Comparison of ENCODE assay signal across 30 cellular contexts in genomic region chr3:16354291-16354690, GRCh38.
A peak's percentile ranks its signal among the peaks of the same experiment; 100 is the strongest.
DNase-seq lines count a peak whose midpoint lies in the region; ATAC-seq and TF ChIP-seq lines count a peak whose summit lies in the region.
"Had no signal": no experiment of that assay in that cellular context is flagged by ENCODE, and none has a peak within 500 bp of the region (broad histone marks: within the 10 kb centered on the region; RNA-seq: fewer than 3 reads in every experiment).

No MANE protein-coding gene starts in this region.

- TF ChIP-seq CTCF in CD14-positive monocyte (IDR thresholded peaks at IDR 0.05) = no peak

- ATAC-seq in activated naive CD4-positive, alpha-beta T cell treated with anti-CD3 and anti-CD28 coated beads, Interleukin-2, amount 50 U/mL, for 72 hours = no peak
- ATAC-seq in T-helper 17 cell = no peak
- ATAC-seq in effector memory CD8-positive, alpha-beta T cell (replicated peaks) = no peak
- ATAC-seq: esophagus mucosa, HepG2, left lobe of liver had no signal

- no peak overlapping the region for H3K4me3 Mint-ChIP-seq in activated naive CD4-positive, alpha-beta T cell treated with anti-CD3 and anti-CD28 coated beads, Interleukin-2, amount 10 ng/mL, durations not matched to agents 7 days and 5 days
- no peak overlapping the region for H3K4me3 Mint-ChIP-seq in T-helper 17 cell
- no peak overlapping the region for H3K4me3 Mint-ChIP-seq in effector memory CD8-positive, alpha-beta T cell
- H3K4me3 Mint-ChIP-seq in CD14-positive monocyte = no peak overlapping the region
- H3K4me3 Mint-ChIP-seq: activated naive CD8-positive, alpha-beta T cell treated with anti-CD3 and anti-CD28 coated beads, Interleukin-2, amount 10 ng/mL, durations not matched to agents 7 days and 5 days; endodermal cell; neural progenitor cell had no signal

- H3K27me3 ChIP-seq in HAP-1 (ENCODE audit: low read depth) = no peaks in the 10 kb centered on the region
- H3K27me3 ChIP-seq: BE2C, neural progenitor cell, right atrium auricular region, tibial artery had no signal

- DNase-seq in activated naive CD4-positive, alpha-beta T cell treated with anti-CD3 and anti-CD28 coated beads, Interleukin-2, amount 50 U/mL, for 72 hours (ENCODE audit: low spot score in 2 of 2) = no peak
- no peak for DNase-seq in activated naive CD4-positive, alpha-beta T cell treated with anti-CD3 and anti-CD28 coated beads, Interleukin-2, amount 10 ng/mL, durations not matched to agents 7 days and 5 days
- DNase-seq in T-helper 17 cell = no peak
- no peak for DNase-seq in effector memory CD8-positive, alpha-beta T cell
- no peak for DNase-seq in stimulated activated CD4-positive, alpha-beta T cell treated with anti-CD3 and anti-CD28 coated beads, Interleukin-12 subunit alpha, Interleukin-12 subunit beta, amount 100 ng/mL, for 4 hours
- no peak for DNase-seq in CD14-positive monocyte (ENCODE audit: low spot score)
- no peak for DNase-seq in HAP-1 (ENCODE audit: low spot score in 2 of 2)
- DNase-seq: activated CD4-positive, alpha-beta T cell treated with anti-CD3 and anti-CD28 coated beads, Interleukin-2, amount 50 U/mL, for 48 hours; activated naive CD8-positive, alpha-beta T cell treated with anti-CD3 and anti-CD28 coated beads, Interleukin-2, amount 10 ng/mL, durations not matched to agents 7 days and 5 days; activated T-cell treated with anti-CD3 and anti-CD28 coated beads, Interleukin-2, amount 50 U/mL, for 48 hours; BE2C; caudate nucleus; cortex of kidney; DMS79 treated with DMSO at 0.1 percent for 48 hours; endodermal cell; GF-D8; HCEC 1CT; Kasumi-1; NCI-H1436; NCI-H2081 treated with DMSO at 0.1 percent for 48 hours; NCI-H2227 treated with DMSO at 0.1 percent for 48 hours; NCI-H526; small intestine; tibial artery had no signal

- peaks cover 20% of the 10 kb centered on the region for H3K4me1 Mint-ChIP-seq in activated naive CD4-positive, alpha-beta T cell treated with anti-CD3 and anti-CD28 coated beads, Interleukin-2, amount 10 ng/mL, durations not matched to agents 7 days and 5 days
- peaks cover 24% of the 10 kb centered on the region for H3K4me1 Mint-ChIP-seq in T-helper 17 cell
- peaks cover 10 to 30% of the 10 kb centered on the region in 2 donors for H3K4me1 Mint-ChIP-seq in effector memory CD8-positive, alpha-beta T cell (ENCODE audit: low read depth in 2 of 2)
- peaks cover 10% of the 10 kb centered on the region for H3K4me1 Mint-ChIP-seq in CD14-positive monocyte

- intact Hi-C loops in CD14-positive monocyte (cut with micrococcal nuclease) = no loop called here

- H3K9me3 ChIP-seq in T-helper 17 cell (ENCODE audit: control insufficient read depth, low read length, poor library complexity, severe bottlenecking) (no peaks in the 10 kb centered on the region), HAP-1 (no peaks in the 10 kb centered on the region)
- H3K9me3 ChIP-seq: BE2C, right atrium auricular region, tibial artery had no signal

- H3K4me1 ChIP-seq in HAP-1 = no peaks in the 10 kb centered on the region
- H3K4me1 ChIP-seq: BE2C had no signal

- H3K36me3 ChIP-seq in HAP-1 (replicated peaks) = no peaks in the 10 kb centered on the region
- H3K36me3 ChIP-seq: BE2C, neural progenitor cell had no signal

- H3K9me3 Mint-ChIP-seq in activated naive CD4-positive, alpha-beta T cell treated with anti-CD3 and anti-CD28 coated beads, Interleukin-2, amount 50 U/mL, for 72 hours = no peaks in the 10 kb centered on the region
- H3K9me3 Mint-ChIP-seq in activated naive CD4-positive, alpha-beta T cell treated with anti-CD3 and anti-CD28 coated beads, Interleukin-2, amount 10 ng/mL, durations not matched to agents 7 days and 5 days = no peaks in the 10 kb centered on the region
- H3K9me3 Mint-ChIP-seq in effector memory CD8-positive, alpha-beta T cell = no peaks in the 10 kb centered on the region
- H3K9me3 Mint-ChIP-seq in CD14-positive monocyte = peaks cover 0 to 2% (median 0%) of the 10 kb centered on the region in 7 donors
- H3K9me3 Mint-ChIP-seq: activated naive CD8-positive, alpha-beta T cell treated with anti-CD3 and anti-CD28 coated beads, Interleukin-2, amount 10 ng/mL, durations not matched to agents 7 days and 5 days; endodermal cell; neural progenitor cell had no signal

- in situ Hi-C loops in HAP-1 (cut with MboI; ENCODE audit: low sequenced_read_pairs) = no loop called here

- H3K36me3 Mint-ChIP-seq in activated naive CD4-positive, alpha-beta T cell treated with anti-CD3 and anti-CD28 coated beads, Interleukin-2, amount 50 U/mL, for 72 hours = peaks cover 28 to 70% of the 10 kb centered on the region in 2 donors
- peaks cover 59% of the 10 kb centered on the region for H3K36me3 Mint-ChIP-seq in activated naive CD4-positive, alpha-beta T cell treated with anti-CD3 and anti-CD28 coated beads, Interleukin-2, amount 10 ng/mL, durations not matched to agents 7 days and 5 days
- peaks cover 8% of the 10 kb centered on the region for H3K36me3 Mint-ChIP-seq in T-helper 17 cell (ENCODE audit: low read depth)
- peaks cover 9% of the 10 kb centered on the region for H3K36me3 Mint-ChIP-seq in effector memory CD8-positive, alpha-beta T cell (ENCODE audit: insufficient read depth)
- peaks cover 52 to 63% of the 10 kb centered on the region in 2 donors for H3K36me3 Mint-ChIP-seq in CD14-positive monocyte

- peak overlapping the region; percentile 55 to 81 for H3K27ac Mint-ChIP-seq in activated naive CD4-positive, alpha-beta T cell treated with anti-CD3 and anti-CD28 coated beads, Interleukin-2, amount 50 U/mL, for 72 hours
- H3K27ac Mint-ChIP-seq in activated naive CD4-positive, alpha-beta T cell treated with anti-CD3 and anti-CD28 coated beads, Interleukin-2, amount 10 ng/mL, durations not matched to agents 7 days and 5 days = no peak overlapping the region
- H3K27ac Mint-ChIP-seq in T-helper 17 cell (peak overlapping the region; percentile 0), CD14-positive monocyte (no peak overlapping the region)
- peak overlapping the region; percentile 0 to 8 for H3K27ac Mint-ChIP-seq in effector memory CD8-positive, alpha-beta T cell
- H3K27ac Mint-ChIP-seq: activated naive CD8-positive, alpha-beta T cell treated with anti-CD3 and anti-CD28 coated beads, Interleukin-2, amount 10 ng/mL, durations not matched to agents 7 days and 5 days; endodermal cell; neural progenitor cell had no signal

- CTCF ChIA-PET in activated naive CD4-positive, alpha-beta T cell treated with anti-CD3 and anti-CD28 coated beads, Interleukin-2, amount 10 ng/mL, durations not matched to agents 7 days and 5 days (lab: Charles Lee) = no interaction called here

- H3K4me3 ChIP-seq in HAP-1 = no peak overlapping the region
- H3K4me3 ChIP-seq: neural progenitor cell, right atrium auricular region, SK-N-MC, tibial artery had no signal

- H3K27me3 Mint-ChIP-seq in activated naive CD4-positive, alpha-beta T cell treated with anti-CD3 and anti-CD28 coated beads, Interleukin-2, amount 10 ng/mL, durations not matched to agents 7 days and 5 days = no peaks in the 10 kb centered on the region
- H3K27me3 Mint-ChIP-seq in T-helper 17 cell = no peaks in the 10 kb centered on the region
- H3K27me3 Mint-ChIP-seq in effector memory CD8-positive, alpha-beta T cell = no peaks in the 10 kb centered on the region
- no peaks in the 10 kb centered on the region for H3K27me3 Mint-ChIP-seq in CD14-positive monocyte (ENCODE audit: low read depth in 3 of 3)
- H3K27me3 Mint-ChIP-seq: activated naive CD8-positive, alpha-beta T cell treated with anti-CD3 and anti-CD28 coated beads, Interleukin-2, amount 10 ng/mL, durations not matched to agents 7 days and 5 days had no signal

Comparison
In these comparisons a context has a peak if more than half of its experiments do, and no peak if none do; other contexts are left out.
1. H3K27ac Mint-ChIP-seq: peak in activated naive CD4-positive, alpha-beta T cell treated with anti-CD3 and anti-CD28 coated beads, Interleukin-2, amount 50 U/mL, for 72 hours (2 of 2), T-helper 17 cell (single experiment) and effector memory CD8-positive, alpha-beta T cell (2 of 2); none in activated naive CD4-positive, alpha-beta T cell treated with anti-CD3 and anti-CD28 coated beads, Interleukin-2, amount 10 ng/mL, durations not matched to agents 7 days and 5 days (single experiment) and CD14-positive monocyte (0 of 7).